In genomic region chr13:48037346-48038173, GRCh38 we compare ENCODE assay signal across 8 cellular contexts. TPM values are rescaled to one million over a fixed set of nuclear protein-coding genes. Genes with fewer than 3 reads are reported as not detected.
A peak's percentile ranks its signal among the peaks of the same experiment; 100 is the strongest.
DNase-seq lines count a peak whose midpoint lies in the region; ATAC-seq, FAIRE-seq and TF ChIP-seq lines count a peak whose summit lies in the region.

Gene NUDT15 (plus strand): TSS chr13:48037726. CDS start chr13:48037747, 21 bp downstream.

- DNase-seq in NCI-H1417 (lab: John Stamatoyannopoulos, UW), result peak; percentile 96
- peak; percentile 80 to 91 for DNase-seq in SW 1271 (lab: John Stamatoyannopoulos, UW)
- peak; percentile 91 for DNase-seq in activated naive CD8-positive, alpha-beta T cell treated with anti-CD3 and anti-CD28 coated beads, Interleukin-2, amount 50 U/mL, for 16 hours (ENCODE audit: low read depth, low spot score)
- peak; percentile 98 for DNase-seq in Right ventricle myocardium inferior (ENCODE audit: missing footprints)
- DNase-seq in pancreas, result peak; percentile 91 to 96 (median 92)
- DNase-seq in tibial artery, result peak; percentile 85 to 95

- intact Hi-C loops in Right ventricle myocardium inferior (cut with DNase I), result loop anchor here (1.0 to 5.0 kb wide), 2 partner anchors 195 to 266 kb away; partner anchors contain the start of genes ITM2B and RB1
- intact Hi-C loops in pancreas (cut with DNase I), result no loop called here
- intact Hi-C loops in tibial artery (cut with DNase I; ENCODE audit: low total_unique reads), result no loop called here

- H3K9me3 ChIP-seq in pancreas (no peaks in the 10 kb centered on the region), tibial artery (no peaks in the 10 kb centered on the region)

- peak within 1 kb of the TSS; percentile 22 to 71 (median 60) for H3K4me3 ChIP-seq in pancreas
- peak within 1 kb of the TSS; percentile 65 to 71 for H3K4me3 ChIP-seq in tibial artery

- H3K4me1 ChIP-seq in pancreas (peaks cover 0 to 5% (median 5%) of the 10 kb centered on the region in 3 donors), tibial artery (peaks cover 0 to 15% (median 13%) of the 10 kb centered on the region in 4 donors)

- peak within 1 kb of the TSS; percentile 95 to 99 (median 96) for H3K27ac ChIP-seq in pancreas
- H3K27ac ChIP-seq in tibial artery, result peak within 1 kb of the TSS; percentile 84 to 91

- peak; percentile 100 for TF ChIP-seq CTCF in GM12874 (IDR thresholded peaks at IDR 0.05; ENCODE audit: insufficient read depth, low read depth, low read length)
- TF ChIP-seq CTCF in pancreas (IDR thresholded peaks at IDR 0.05), result peak; percentile 96 to 99 (median 97)
- TF ChIP-seq CTCF in tibial artery (IDR thresholded peaks at IDR 0.05), result peak; percentile 96 to 97

- no peak for FAIRE-seq in pancreas (lab: Jason Lieb, UNC)

- H3K27me3 ChIP-seq in pancreas (no peaks in the 10 kb centered on the region), tibial artery (no peaks in the 10 kb centered on the region)

- WGBS in pancreas, 2 donors, result 0 to 1% methylated on average over 72 to 82 of the region's 82 CpGs

- ATAC-seq in HG02763 (IDR thresholded peaks at IDR 0.05; ENCODE audit: unreplicated experiment) (peak; percentile 93), Right ventricle myocardium inferior (peak; percentile 99), pancreas (peak; percentile 98 to 99 (median 98))

- H3K36me3 ChIP-seq in pancreas, result no peaks in the 10 kb centered on the region
- peaks cover 0 to 17% (median 4%) of the 10 kb centered on the region in 3 donors for H3K36me3 ChIP-seq in tibial artery

RNA-seq across cellular contexts. Expression of gene NUDT15, which starts in this region (rescaled TPM):
- 12.1 TPM for total RNA-seq in Right ventricle myocardium inferior
- total RNA-seq in pancreas, result 1 to 10 TPM; 3.3 to 6.1 (median 5.3) TPM
- 1 to 10 TPM; 6.4 to 7.3 TPM for polyA plus RNA-seq in pancreas

Comparison
In these comparisons a context has a peak if more than half of its experiments do, and no peak if none do; other contexts are left out.
1. Peak in every context shown above with its lines: DNase-seq, ATAC-seq, H3K4me3 ChIP-seq and H3K27ac ChIP-seq.